In genomic region chr15:74653426-74654082, GRCh38 we compare ENCODE assay signal across 9 cellular contexts. TPM values are rescaled to one million over a fixed set of nuclear protein-coding genes. Genes with fewer than 3 reads are reported as not detected.
DNase-seq lines count a peak whose midpoint lies in the region; ATAC-seq and TF ChIP-seq lines count a peak whose summit lies in the region.
"Had no signal": no experiment of that assay in that cellular context is flagged by ENCODE, and none has a peak within 500 bp of the region (broad histone marks: within the 10 kb centered on the region; RNA-seq: fewer than 3 reads in every experiment).

No MANE protein-coding gene starts in this region.

- intact Hi-C loops in CD4-positive, alpha-beta memory T cell (cut with micrococcal nuclease): no loop called here

- peaks cover 6 to 17% (median 16%) of the 10 kb centered on the region in 4 donors for H3K4me1 Mint-ChIP-seq in CD4-positive, alpha-beta memory T cell

- H3K9me3 ChIP-seq in parathyroid adenoma (ENCODE audit: control insufficient read depth, low read length): no peaks in the 10 kb centered on the region
- no peaks in the 10 kb centered on the region for H3K9me3 ChIP-seq in CD4-positive, alpha-beta memory T cell (ENCODE audit: control insufficient read depth in 1 of 2, low read length in 2 of 2)

- H3K4me2 ChIP-seq in parathyroid adenoma (ENCODE audit: low read length): no peak overlapping the region

- peaks cover 5% of the 10 kb centered on the region for H3K79me2 ChIP-seq in parathyroid adenoma

- DNase-seq in Daoy (ENCODE audit: low read depth): peak; percentile 62
- peak; percentile 89 for DNase-seq in OCI-M1 (lab: John Stamatoyannopoulos, UW)
- DNase-seq in CD4-positive, alpha-beta memory T cell: no peak
- DNase-seq in stimulated activated naive CD4-positive, alpha-beta T cell treated with Interleukin-2 at 50 U/mL for 16 hours (lab: John Stamatoyannopoulos, UW): no peak
- no peak for DNase-seq in UCSD-AML1 (lab: John Stamatoyannopoulos, UW; ENCODE audit: unreplicated experiment)
- DNase-seq: retina had no signal

- H3K4me3 ChIP-seq in parathyroid adenoma (ENCODE audit: low read depth, low read length): peak overlapping the region; percentile 4
- H3K4me3 ChIP-seq in CD4-positive, alpha-beta memory T cell (ENCODE audit: low read length in 2 of 2): no peak overlapping the region

- TF ChIP-seq CTCF in parathyroid adenoma (IDR thresholded peaks at IDR 0.05): no peak

- H3K9ac ChIP-seq in parathyroid adenoma: no peak overlapping the region

- no peaks in the 10 kb centered on the region for H3K27me3 ChIP-seq in parathyroid adenoma (ENCODE audit: control insufficient read depth, insufficient read depth, low read length)
- no peaks in the 10 kb centered on the region for H3K27me3 ChIP-seq in CD4-positive, alpha-beta memory T cell (ENCODE audit: insufficient read depth, low read length)

- POLR2A ChIA-PET in CD4-positive, alpha-beta memory T cell (lab: Charles Lee; ENCODE audit: partially characterized antibody): no interaction called here

- no peak overlapping the region for H3K4me3 Mint-ChIP-seq in CD4-positive, alpha-beta memory T cell

- no peak overlapping the region for H2AFZ ChIP-seq in parathyroid adenoma

- H3K27ac Mint-ChIP-seq in CD4-positive, alpha-beta memory T cell: peak overlapping the region in 3 of 7 donors; percentile 34 to 57 (median 36)

- no peak overlapping the region for H3K27ac ChIP-seq in parathyroid adenoma
- H3K27ac ChIP-seq in CD4-positive, alpha-beta memory T cell (ENCODE audit: low read depth, low read length): no peak overlapping the region

- H3K9me3 Mint-ChIP-seq in CD4-positive, alpha-beta memory T cell: no peaks in the 10 kb centered on the region

- peaks cover 22 to 33% of the 10 kb centered on the region in 2 donors for H3K36me3 Mint-ChIP-seq in CD4-positive, alpha-beta memory T cell

- H3K36me3 ChIP-seq in parathyroid adenoma (ENCODE audit: control insufficient read depth, insufficient read depth, low read length): no peaks in the 10 kb centered on the region
- peaks cover 4% of the 10 kb centered on the region for H3K36me3 ChIP-seq in CD4-positive, alpha-beta memory T cell (ENCODE audit: insufficient read depth, low read length)

- H3K27me3 Mint-ChIP-seq in CD4-positive, alpha-beta memory T cell: no peaks in the 10 kb centered on the region

- CTCF ChIA-PET in CD4-positive, alpha-beta memory T cell (lab: Charles Lee; ENCODE audit: partially characterized antibody): interaction anchor here (1.3 to 1.4 kb wide), 2 partner anchors 19 to 21 kb away, joined by 3 to 5 read pairs; no protein-coding TSS in a partner anchor

- peaks cover 10% of the 10 kb centered on the region for H3K4me1 ChIP-seq in parathyroid adenoma
- no peaks in the 10 kb centered on the region for H3K4me1 ChIP-seq in CD4-positive, alpha-beta memory T cell (ENCODE audit: insufficient read depth, low read length)

- peak; percentile 59 for ATAC-seq in esophagus mucosa
- ATAC-seq in GM18519 (IDR thresholded peaks at IDR 0.05; ENCODE audit: low FRiP score, unreplicated experiment): no peak

RNA-seq across cellular contexts. Expression of gene CLK3, which starts 37.9 kb away (rescaled TPM):
- 55.2 and 57.4 TPM in 2 replicates for total RNA-seq in Daoy (2014; rRNA removed; shearing (Covaris generic))
- 41.0 TPM for total RNA-seq in esophagus mucosa
- 100 to 1,000 TPM; 163 to 167 TPM for total RNA-seq in CD4-positive, alpha-beta memory T cell
- polyA plus RNA-seq in CD4-positive, alpha-beta memory T cell: 10 to 100 TPM; 59.1 to 94.1 TPM

RNA-seq across cellular contexts. Expression of gene EDC3, which starts 42.3 kb away (rescaled TPM):
- total RNA-seq in Daoy (2014; rRNA removed; shearing (Covaris generic)): 4.0 and 5.3 TPM in 2 replicates
- 21.3 TPM for total RNA-seq in esophagus mucosa
- 10 to 100 TPM; 40.6 to 40.7 TPM for total RNA-seq in CD4-positive, alpha-beta memory T cell
- 10 to 100 TPM; 22.9 to 28.2 TPM for polyA plus RNA-seq in CD4-positive, alpha-beta memory T cell

Comparison
In these comparisons a context has a peak if more than half of its experiments do, and no peak if none do; other contexts are left out.
1. DNase-seq: peak in Daoy (single experiment) and OCI-M1 (single experiment); none in CD4-positive, alpha-beta memory T cell (0 of 5), stimulated activated naive CD4-positive, alpha-beta T cell treated with Interleukin-2 at 50 U/mL for 16 hours (single experiment) and UCSD-AML1 (single experiment).